Comparison of ENCODE assay signal across 22 cellular contexts in the genomic region with DNA sequence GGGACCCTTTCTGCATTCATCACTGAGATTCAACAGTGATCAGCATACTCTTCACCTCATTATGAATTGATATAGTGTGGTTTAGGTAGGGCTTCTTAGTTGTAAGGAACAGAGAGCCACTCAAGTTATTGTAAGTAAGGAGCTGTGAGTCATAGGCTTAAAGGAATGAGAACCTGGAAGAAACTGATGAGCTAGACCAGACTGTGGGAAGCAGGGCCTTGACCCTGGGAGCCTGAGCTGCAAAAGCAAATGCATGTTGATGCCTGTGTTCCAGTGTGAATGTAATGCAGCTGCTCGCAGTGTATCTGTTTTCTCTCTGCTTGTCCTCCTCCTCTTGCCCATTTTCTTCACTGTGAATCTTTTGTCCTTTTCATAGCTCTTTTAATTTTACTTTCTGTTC. TPM values are rescaled to one million over a fixed set of nuclear protein-coding genes. Genes with fewer than 3 reads are reported as not detected.
DNase-seq lines count a peak whose midpoint lies in the region; ATAC-seq and TF ChIP-seq lines count a peak whose summit lies in the region.
"Had no signal": no experiment of that assay in that cellular context is flagged by ENCODE, and none has a peak within 500 bp of the region (broad histone marks: within the 10 kb centered on the region; RNA-seq: fewer than 3 reads in every experiment).

No MANE protein-coding gene starts in this region.

- no peaks in the 10 kb centered on the region for H3K27me3 ChIP-seq in H9 (ENCODE audit: insufficient read depth, low read length)
- H3K27me3 ChIP-seq: BE2C, MG63 had no signal

- H3K18ac ChIP-seq in H9 (ENCODE audit: insufficient read length, low read depth, low read length): no peak overlapping the region

- no peak overlapping the region for H4K8ac ChIP-seq in H9 (replicated peaks; ENCODE audit: insufficient read length, low read depth, low read length)

- H3K56ac ChIP-seq in H9 (ENCODE audit: insufficient read length, low read depth, low read length): no peak overlapping the region

- no peaks in the 10 kb centered on the region for H3K79me2 ChIP-seq in H9 (ENCODE audit: insufficient read depth, low read length)

- H3K9ac ChIP-seq in H9 (ENCODE audit: extremely low read depth, insufficient read length, low read length): no peak overlapping the region
- H3K9ac ChIP-seq: SK-N-SH had no signal

- H3K27ac Mint-ChIP-seq in HFFc6 (no peak overlapping the region), H9 (no peak overlapping the region)
- H3K27ac Mint-ChIP-seq: CD4-positive, alpha-beta memory T cell had no signal

- H3K4me1 ChIP-seq in H9 (ENCODE audit: insufficient read depth, low read length): no peaks in the 10 kb centered on the region
- H3K4me1 ChIP-seq: BE2C had no signal

- TF ChIP-seq CTCF in HFFc6 (IDR thresholded peaks at IDR 0.05) (no peak), fibroblast of mammary gland (conservative IDR thresholded peaks at IDR 0.05; ENCODE audit: control insufficient read depth, insufficient read depth, low read depth, low read length) (no peak), H9 (conservative IDR thresholded peaks at IDR 0.05) (no peak)

- no peak overlapping the region for H3K27ac ChIP-seq in H9 (ENCODE audit: insufficient read length, low read depth, low read length)

- H3K4me3 Mint-ChIP-seq in HFFc6 (no peak overlapping the region), H9 (no peak overlapping the region)
- H3K4me3 Mint-ChIP-seq: CD4-positive, alpha-beta memory T cell had no signal

- H2BK15ac ChIP-seq in H9 (ENCODE audit: low read depth, low read length): no peak overlapping the region

- WGBS in H9 (ENCODE audit: extremely low coverage, insufficient read length, low lambda C conversion rate): no CpG with 5 or more reads among the region's 1 CpG

- no peak overlapping the region for H4K5ac ChIP-seq in H9 (ENCODE audit: insufficient read length, low read depth, low read length)

- H4K20me1 ChIP-seq in H9 (ENCODE audit: control insufficient read depth, insufficient read depth, insufficient read length): no peaks in the 10 kb centered on the region

- no peak overlapping the region for H3K4me2 ChIP-seq in H9 (ENCODE audit: insufficient read depth, insufficient read length, low read length)
- H3K4me2 ChIP-seq: SK-N-SH had no signal

- DNase-seq in HFFc6 (peak; percentile 7), astrocyte of the hippocampus (ENCODE audit: low read depth, low spot score) (peak; percentile 36), fibroblast of mammary gland (ENCODE audit: low read depth) (peak; percentile 31), myocyte (ENCODE audit: low read depth) (peak; percentile 34), H9 (no peak), inferior parietal cortex (ENCODE audit: extremely low spot score) (no peak), iPS-NIHi7 (ENCODE audit: extremely low spot score) (no peak)
- DNase-seq: BE2C; Calu3; CD4-positive, alpha-beta memory T cell; DMS53; KBM-7; MG63; NCI-H1092 treated with DMSO at 0.1 percent for 48 hours; NCI-H2081 treated with DMSO at 0.1 percent for 48 hours; NCI-H510A treated with DMSO at 0.1 percent for 48 hours; NCI-H82; SK-N-SH had no signal

- H2BK120ac ChIP-seq in H9 (ENCODE audit: low read depth, low read length, poor library complexity, severe bottlenecking): no peak overlapping the region

- H3K36me3 Mint-ChIP-seq in HFFc6 (ENCODE audit: low read depth) (peaks cover 54% of the 10 kb centered on the region), H9 (ENCODE audit: insufficient read depth in 1 of 3, low read depth in 3 of 3) (peaks cover 83 to 84% (median 84%) of the 10 kb centered on the region in 3 experiments)

- ATAC-seq in HG03378 (IDR thresholded peaks at IDR 0.05; ENCODE audit: unreplicated experiment): no peak
- ATAC-seq: HCT116, Panc1, Right ventricle myocardium inferior had no signal

- no peak overlapping the region for H2AFZ ChIP-seq in H9 (ENCODE audit: low read length)

- no peaks in the 10 kb centered on the region; the same call in 1 of the 2 replicates for H3K27me3 Mint-ChIP-seq in HFFc6 (ENCODE audit: insufficient read depth)
- H3K27me3 Mint-ChIP-seq in H9 (ENCODE audit: low read depth): no peaks in the 10 kb centered on the region

- no peak overlapping the region for H4K91ac ChIP-seq in H9 (ENCODE audit: insufficient read length, low read depth, low read length)

- H2AK5ac ChIP-seq in H9 (ENCODE audit: insufficient read length, low read length): no peak overlapping the region

- no peaks in the 10 kb centered on the region for H3K79me1 ChIP-seq in H9 (ENCODE audit: insufficient read depth, low read depth, low read length, poor library complexity, severe bottlenecking)

- H3K14ac ChIP-seq in H9 (ENCODE audit: insufficient read depth, low read length): no peak overlapping the region

- no peak overlapping the region for H2BK12ac ChIP-seq in H9 (ENCODE audit: insufficient read length, low read depth, low read length)

- no peak overlapping the region for H2BK20ac ChIP-seq in H9 (ENCODE audit: low read depth, low read length, poor library complexity, severe bottlenecking)

- H3K4me3 ChIP-seq in fibroblast of mammary gland (ENCODE audit: control insufficient read depth, low read depth, low read length): no peak overlapping the region
- H3K4me3 ChIP-seq: MG63 had no signal

- H3K9me3 ChIP-seq in H9 (ENCODE audit: control insufficient read depth, low read depth, low read length): peaks cover 16% of the 10 kb centered on the region
- H3K9me3 ChIP-seq: BE2C, MG63 had no signal

- H3K23me2 ChIP-seq in H9 (ENCODE audit: insufficient read length, low read depth, low read length, poor library complexity, severe bottlenecking): no peaks in the 10 kb centered on the region

- no peak overlapping the region for H3T11ph ChIP-seq in H9 (ENCODE audit: low read length)

- H3K4ac ChIP-seq in H9 (ENCODE audit: low read depth, low read length): no peak overlapping the region

- H3K4me1 Mint-ChIP-seq in HFFc6 (ENCODE audit: low read depth): no peaks in the 10 kb centered on the region
- H3K4me1 Mint-ChIP-seq in H9: no peaks in the 10 kb centered on the region

- no peak overlapping the region for H3K23ac ChIP-seq in H9 (ENCODE audit: insufficient read length, low read depth, low read length)

- H3K9me3 Mint-ChIP-seq in HFFc6 (peaks cover 55% of the 10 kb centered on the region), H9 (peaks cover 16 to 28% of the 10 kb centered on the region in 2 experiments; a peak in 4 of 5 replicates)

- no peak overlapping the region for H2BK5ac ChIP-seq in H9 (ENCODE audit: insufficient read length, low read length)

RNA-seq across cellular contexts. Expression of gene ZKSCAN7, which starts 13.6 kb away (rescaled TPM):
- 1 to 10 TPM in 2 of 6 experiments, under 1 TPM in 4; 0.57 to 1.2 (median 0.94) TPM for total RNA-seq in HFFc6 (2021; fragmentation: NEBNext Ultra II Directional; extraction: Animal tissue kit (Norgen Biotek cat#: 25700))
- total RNA-seq in myocyte: 8.8 and 8.9 TPM in 2 replicates
- polyA plus RNA-seq in myocyte (2012): 4.2 TPM
- 7.0 and 8.7 TPM in 2 replicates for total RNA-seq in H9 (2021)

RNA-seq across cellular contexts. Expression of gene ZNF660, which starts 16.2 kb away (rescaled TPM):
- under 1 TPM; 0.05 to 0.23 (median 0.14) TPM for total RNA-seq in HFFc6 (2021; fragmentation: NEBNext Ultra II Directional; extraction: Animal tissue kit (Norgen Biotek cat#: 25700))
- total RNA-seq in myocyte (1.8 and 2.1 TPM in 2 replicates), H9 (2021) (16.4 and 18.7 TPM in 2 replicates)
- 0.90 TPM for polyA plus RNA-seq in myocyte (2012)

RNA-seq across cellular contexts. Expression of gene ZNF197, which starts 56.3 kb away (rescaled TPM):
- total RNA-seq in HFFc6 (2021; fragmentation: NEBNext Ultra II Directional; extraction: Animal tissue kit (Norgen Biotek cat#: 25700)): 10 to 100 TPM; 12.0 to 13.5 (median 12.2) TPM
- total RNA-seq in myocyte (25.0 and 25.2 TPM in 2 replicates), H9 (2021) (17.5 and 18.8 TPM in 2 replicates)
- polyA plus RNA-seq in myocyte (2012): 7.0 TPM

Comparison
In these comparisons a context has a peak if more than half of its experiments do, and no peak if none do; other contexts are left out.
1. DNase-seq: peak in HFFc6 (single experiment), astrocyte of the hippocampus (single experiment), fibroblast of mammary gland (single experiment) and myocyte (single experiment); none in H9 (single experiment), inferior parietal cortex (single experiment) and iPS-NIHi7 (single experiment).